12 cellular contexts compared by ENCODE assay signal in genomic region chr11:129862123-129862522, GRCh38. TPM values are rescaled to one million over a fixed set of nuclear protein-coding genes. Genes with fewer than 3 reads are reported as not detected.
DNase-seq lines count a peak whose midpoint lies in the region; ATAC-seq and TF ChIP-seq lines count a peak whose summit lies in the region.
"Had no signal": no experiment of that assay in that cellular context is flagged by ENCODE, and none has a peak within 500 bp of the region (broad histone marks: within the 10 kb centered on the region; RNA-seq: fewer than 3 reads in every experiment).

No MANE protein-coding gene starts in this region.

- peaks cover 22 to 54% (median 43%) of the 10 kb centered on the region in 3 donors for H3K4me1 Mint-ChIP-seq in CD8-positive, alpha-beta memory T cell

- POLR2A ChIA-PET in CD8-positive, alpha-beta memory T cell (lab: Charles Lee) = interaction anchor here (0.7 kb wide), 1 partner anchor 8 kb away, joined by 3 read pairs; no protein-coding TSS in a partner anchor
- POLR2A ChIA-PET in PC-3 (lab: Charles Lee; ENCODE audit: unreplicated experiment) = interaction anchor here (0.7 kb wide), 1 partner anchor 46 kb away, joined by 3 read pairs; no protein-coding TSS in a partner anchor

- no peaks in the 10 kb centered on the region for H3K27me3 ChIP-seq in CD8-positive, alpha-beta memory T cell (ENCODE audit: insufficient read depth, low read length, poor library complexity, severe bottlenecking)
- H3K27me3 ChIP-seq in PC-3 (ENCODE audit: low read length) = no peaks in the 10 kb centered on the region
- no peaks in the 10 kb centered on the region for H3K27me3 ChIP-seq in fibroblast of lung (ENCODE audit: control insufficient read depth, insufficient read depth, low read length)
- no peaks in the 10 kb centered on the region for H3K27me3 ChIP-seq in trophoblast cell (ENCODE audit: insufficient read depth, low read length)

- no peaks in the 10 kb centered on the region for H4K20me1 ChIP-seq in PC-3 (ENCODE audit: low read length)
- H4K20me1 ChIP-seq in fibroblast of lung (ENCODE audit: control insufficient read depth, extremely low read depth, insufficient read depth, low read length) = no peaks in the 10 kb centered on the region

- ATAC-seq in PC-3 (peak; percentile 45), HG03469 (IDR thresholded peaks at IDR 0.05; ENCODE audit: unreplicated experiment) (no peak), HG03039 (IDR thresholded peaks at IDR 0.05; ENCODE audit: unreplicated experiment) (no peak)

- intact Hi-C loops in PC-3 (cut with micrococcal nuclease) = loop anchor here (1.0 kb wide), 2 partner anchors 34 to 77 kb away; no protein-coding TSS in a partner anchor
- intact Hi-C loops in posterior vena cava (cut with DNase I) = loop anchor here in 1 of 2 donors (5.0 kb wide), 1 partner anchor 1515 kb away; no protein-coding TSS in a partner anchor

- H4K12ac ChIP-seq in trophoblast cell (ENCODE audit: low read depth, low read length) = no peak overlapping the region

- no peaks in the 10 kb centered on the region for H3F3A ChIP-seq in PC-3 (ENCODE audit: low read length, unreplicated experiment)

- no peak overlapping the region for H3K23ac ChIP-seq in trophoblast cell (ENCODE audit: low read length)

- H3K36me3 Mint-ChIP-seq in CD8-positive, alpha-beta memory T cell = peaks cover 15 to 75% (median 24%) of the 10 kb centered on the region in 3 donors

- WGBS in trophoblast cell (ENCODE audit: extremely low coverage, insufficient coverage, insufficient read length) = no CpG with 5 or more reads among the region's 9 CpGs

- peaks cover 7% of the 10 kb centered on the region for H3K79me1 ChIP-seq in trophoblast cell (ENCODE audit: low read length)

- TSS peak; percentile 38 for BruUV-seq in PC-3 (replicated peaks; lab: Mats Ljungman, UMichigan)

- no peaks in the 10 kb centered on the region for H3K9me3 ChIP-seq in CD8-positive, alpha-beta memory T cell (ENCODE audit: low read length)
- H3K9me3 ChIP-seq in PC-3 (ENCODE audit: low read length) (no peaks in the 10 kb centered on the region), fibroblast of lung (ENCODE audit: control insufficient read depth, insufficient read depth, low read depth, low read length) (no peaks in the 10 kb centered on the region), trophoblast cell (ENCODE audit: insufficient read depth, low read depth, low read length) (peaks cover 4% of the 10 kb centered on the region)

- CTCF ChIA-PET in CD8-positive, alpha-beta memory T cell (lab: Charles Lee) = interaction anchor here (1.0 to 2.1 kb wide), 3 partner anchors 10 to 270 kb away, joined by 3 to 5 read pairs (median 4); no protein-coding TSS in a partner anchor
- CTCF ChIA-PET in PC-3 (lab: Charles Lee) = interaction anchor here (0.7 to 0.9 kb wide), 2 partner anchors 11 to 99 kb away, joined by 3 read pairs; no protein-coding TSS in a partner anchor

- peak overlapping the region; percentile 28 to 92 (median 75) for H3K27ac Mint-ChIP-seq in CD8-positive, alpha-beta memory T cell

- H3K79me2 ChIP-seq in PC-3 (ENCODE audit: low read length) (peaks cover 26% of the 10 kb centered on the region), fibroblast of lung (ENCODE audit: control insufficient read depth, insufficient read depth, low read length) (no peaks in the 10 kb centered on the region), trophoblast cell (ENCODE audit: control insufficient read depth, insufficient read depth, low read length, poor library complexity) (peaks cover 2% of the 10 kb centered on the region)

- H3K27me3 Mint-ChIP-seq in CD8-positive, alpha-beta memory T cell = no peaks in the 10 kb centered on the region

- H2BK5ac ChIP-seq in trophoblast cell (ENCODE audit: low read depth, low read length, poor library complexity) = peak overlapping the region; percentile 94

- no peak overlapping the region for H3K4me3 Mint-ChIP-seq in CD8-positive, alpha-beta memory T cell

- H3K14ac ChIP-seq in trophoblast cell (ENCODE audit: low read length) = peak overlapping the region; percentile 97

- H2AFZ ChIP-seq in PC-3 (ENCODE audit: low read length) (no peak overlapping the region), fibroblast of lung (ENCODE audit: low read length) (no peak overlapping the region), trophoblast cell (ENCODE audit: insufficient read depth, low read length, poor library complexity) (peak overlapping the region; percentile 66)

- peaks cover 40% of the 10 kb centered on the region for H3K4me1 ChIP-seq in CD8-positive, alpha-beta memory T cell (ENCODE audit: insufficient read depth, low read length)
- H3K4me1 ChIP-seq in PC-3 (ENCODE audit: insufficient read depth, low read length) = peaks cover 33% of the 10 kb centered on the region
- peaks cover 3% of the 10 kb centered on the region for H3K4me1 ChIP-seq in fibroblast of lung (ENCODE audit: control insufficient read depth, extremely low read depth, insufficient read depth, low read length)
- peaks cover 5 to 9% of the 10 kb centered on the region in 2 experiments for H3K4me1 ChIP-seq in trophoblast cell (ENCODE audit: control insufficient read depth in 1 of 2, insufficient read depth in 2 of 2, low read length in 2 of 2)

- TF ChIP-seq CTCF in PC-3 (conservative IDR thresholded peaks at IDR 0.05; ENCODE audit: low read depth, low read length) (no peak), fibroblast of lung (conservative IDR thresholded peaks at IDR 0.05 in 1 of 2, IDR thresholded peaks at IDR 0.05 in 1 of 2; ENCODE audit: low read depth in 1 of 2, low read length in 2 of 2) (no peak)

- peak overlapping the region; percentile 84 for H4K8ac ChIP-seq in trophoblast cell (ENCODE audit: low read depth, low read length)

- H3K4me2 ChIP-seq in PC-3 (ENCODE audit: low read length) = peak overlapping the region; percentile 74
- no peak overlapping the region for H3K4me2 ChIP-seq in fibroblast of lung (ENCODE audit: extremely low read depth, insufficient read depth, low read length)
- peak overlapping the region; percentile 32 for H3K4me2 ChIP-seq in trophoblast cell (ENCODE audit: low read length)

- H3K9ac ChIP-seq in PC-3 (ENCODE audit: low read length) = peak overlapping the region; percentile 70
- H3K9ac ChIP-seq in fibroblast of lung (ENCODE audit: insufficient read depth, low read length) = no peak overlapping the region
- no peak overlapping the region for H3K9ac ChIP-seq in trophoblast cell (ENCODE audit: low read length)

- H2BK120ac ChIP-seq in trophoblast cell (ENCODE audit: insufficient read depth, low read length, poor library complexity) = peak overlapping the region; percentile 94

- H3K4ac ChIP-seq in trophoblast cell (ENCODE audit: low read depth, low read length) = peak overlapping the region; percentile 57

- peak overlapping the region; percentile 96 for H2BK12ac ChIP-seq in trophoblast cell (ENCODE audit: low read length)

- no peak overlapping the region for H3K27ac ChIP-seq in CD8-positive, alpha-beta memory T cell (ENCODE audit: low read depth, low read length)
- H3K27ac ChIP-seq in PC-3 (ENCODE audit: low read length) (peak overlapping the region; percentile 95), fibroblast of lung (ENCODE audit: insufficient read depth, low read length) (peak overlapping the region; percentile 37), trophoblast cell (ENCODE audit: low read depth, low read length) (peak overlapping the region; percentile 80)

- peak overlapping the region; percentile 93 for H4K91ac ChIP-seq in trophoblast cell (ENCODE audit: low read depth, low read length)

- H3K9me3 Mint-ChIP-seq in CD8-positive, alpha-beta memory T cell = no peaks in the 10 kb centered on the region

- H2AK5ac ChIP-seq in trophoblast cell (ENCODE audit: low read length) = peak overlapping the region; percentile 94

- H3K4me3 ChIP-seq in CD8-positive, alpha-beta memory T cell (ENCODE audit: low read length) = no peak overlapping the region
- H3K4me3 ChIP-seq in PC-3 (ENCODE audit: low read length) = 0 out of 2 replicates have a peak overlapping the region, but pooled peaks have one; percentile 4
- no peak overlapping the region for H3K4me3 ChIP-seq in fibroblast of lung (replicated peaks in 1 of 4; ENCODE audit: control extremely low read depth in 1 of 4, insufficient read depth in 1 of 4, low read depth in 3 of 4, low read length in 4 of 4)
- no peak overlapping the region for H3K4me3 ChIP-seq in trophoblast cell (ENCODE audit: low read depth, low read length)

- H3K18ac ChIP-seq in trophoblast cell (ENCODE audit: low read length) = peak overlapping the region; percentile 83

- H3K9me2 ChIP-seq in PC-3 (replicated peaks; ENCODE audit: low read length) = no peaks in the 10 kb centered on the region

- DNase-seq in CD8-positive, alpha-beta memory T cell = no peak
- DNase-seq in PC-3 = no peak
- no peak for DNase-seq in fibroblast of lung (ENCODE audit: low read depth in 2 of 2)
- DNase-seq in trophoblast cell = no peak
- no peak for DNase-seq in NCI-H1417 treated with DMSO at 0.1 percent for 48 hours (lab: John Stamatoyannopoulos, UW)
- DNase-seq in posterior vena cava (ENCODE audit: low spot score) = no peak
- DNase-seq: DMS79; NCI-H146; stimulated activated CD8-positive, alpha-beta memory T cell treated with anti-CD3 and anti-CD28 coated beads, Interleukin-4, amount 100 ng/mL, for 48 hours had no signal

- H3K36me3 ChIP-seq in CD8-positive, alpha-beta memory T cell (ENCODE audit: insufficient read depth, low read length) = peaks cover 39% of the 10 kb centered on the region
- peaks cover 70% of the 10 kb centered on the region for H3K36me3 ChIP-seq in PC-3 (ENCODE audit: low read depth, low read length)
- peaks cover 14% of the 10 kb centered on the region for H3K36me3 ChIP-seq in fibroblast of lung (ENCODE audit: control insufficient read depth, insufficient read depth, low read length)
- peaks cover 24 to 40% of the 10 kb centered on the region in 2 experiments for H3K36me3 ChIP-seq in trophoblast cell (ENCODE audit: control insufficient read depth in 1 of 2, insufficient read depth in 2 of 2, low read length in 2 of 2)

RNA-seq across cellular contexts. Expression of gene NFRKB, which starts 33.3 kb away (rescaled TPM):
- 10 to 100 TPM; 37.5 to 37.8 TPM for total RNA-seq in CD8-positive, alpha-beta memory T cell
- 20.3 TPM for polyA plus RNA-seq in CD8-positive, alpha-beta memory T cell
- 48.2 and 57.0 TPM in 2 replicates for total RNA-seq in PC-3 (2014; rRNA removed)
- total RNA-seq in fibroblast of lung = 10.7 and 13.6 TPM in 2 replicates
- polyA plus RNA-seq in fibroblast of lung = 11.9 and 15.9 TPM in 2 replicates
- polyA plus RNA-seq in fibroblast of lung (2012) = 8.7 and 10.3 TPM in 2 replicates
- 14.5 and 18.1 TPM in 2 replicates for polyA minus RNA-seq in fibroblast of lung (ENCODE audit: low replicate concordance)
- polyA plus RNA-seq in trophoblast cell (2013) = 15.0 and 15.1 TPM in 2 replicates
- 10 to 100 TPM; 14.3 to 15.9 TPM for total RNA-seq in posterior vena cava

RNA-seq across cellular contexts. Expression of gene TMEM45B, which starts 46.5 kb away (rescaled TPM):
- under 1 TPM; 0.44 to 0.58 TPM for total RNA-seq in CD8-positive, alpha-beta memory T cell
- polyA plus RNA-seq in CD8-positive, alpha-beta memory T cell = 1.6 TPM
- total RNA-seq in PC-3 (2014; rRNA removed) = 24.0 and 30.4 TPM in 2 replicates
- not detected in 2 replicates for total RNA-seq in fibroblast of lung
- not detected in 2 replicates for polyA plus RNA-seq in fibroblast of lung
- polyA plus RNA-seq in fibroblast of lung (2012) = not detected in 2 replicates
- not detected in 2 replicates for polyA minus RNA-seq in fibroblast of lung (ENCODE audit: low replicate concordance)
- polyA plus RNA-seq in trophoblast cell (2013) = 0.03 TPM in 1 of 2 replicates, not detected in the other
- not detected for total RNA-seq in posterior vena cava
- total RNA-seq: right cardiac atrium had no signal
- polyA plus RNA-seq: right cardiac atrium had no signal

Comparison
In these comparisons a context has a peak if more than half of its experiments do, and no peak if none do; other contexts are left out.
1. RNA of gene TMEM45B, which starts 46.5 kb away (total RNA-seq): 24.0 to 30.4 TPM in PC-3; 0.44 to 0.58 TPM in CD8-positive, alpha-beta memory T cell, not detected in posterior vena cava and not detected in fibroblast of lung; every median in the first group is over 10 times any median in the second.